ENCODE assay signal across 27 cellular contexts in the genomic region with DNA sequence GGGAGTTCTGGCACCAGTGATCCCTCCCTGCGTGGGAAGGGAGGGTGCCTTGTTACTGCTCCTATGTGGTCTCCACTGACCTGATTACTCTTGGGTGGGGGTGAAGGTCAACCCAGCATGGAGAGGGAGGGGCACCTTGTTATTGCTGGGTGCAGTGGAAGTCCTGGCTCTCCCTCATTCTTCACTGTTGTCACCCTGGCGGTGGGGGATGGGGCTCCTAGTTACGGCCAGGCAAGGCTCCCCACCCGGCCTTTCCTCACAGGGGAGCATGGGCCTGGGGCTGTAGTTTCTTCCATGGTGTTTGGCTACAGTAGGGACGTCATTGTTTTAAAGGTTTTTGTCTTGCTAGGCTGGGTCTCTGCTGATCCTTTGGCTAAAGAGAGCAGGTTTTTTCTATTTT. TPM values are rescaled to one million over a fixed set of nuclear protein-coding genes. Genes with fewer than 3 reads are reported as not detected.
"Had no signal": no experiment of that assay in that cellular context is flagged by ENCODE, and none has a peak within 500 bp of the region (broad histone marks: within the 10 kb centered on the region; RNA-seq: fewer than 3 reads in every experiment).

No MANE protein-coding gene starts in this region.

- ATAC-seq: activated CD4-positive, CD25-positive, alpha-beta regulatory T cell treated with anti-CD3 and anti-CD28 coated beads, Interleukin-2, amount 50 U/mL, for 24 hours; activated naive CD4-positive, alpha-beta T cell treated with anti-CD3 and anti-CD28 coated beads, Interleukin-2, amount 50 U/mL, for 72 hours; activated T-cell treated with anti-CD3 and anti-CD28 coated beads, Interleukin-2, amount 50 U/mL, for 4 hours; foreskin keratinocyte; right cardiac atrium; SK-N-SH treated with all-trans-retinoic acid at 6 μM for 48 hours had no signal

- H3K4me3 ChIP-seq: adrenal gland, hepatocyte, lung, tibial artery had no signal

- H3K4me1 ChIP-seq: adrenal gland, foreskin keratinocyte, tibial artery had no signal

- H3K36me3 ChIP-seq: adrenal gland, tibial artery had no signal

- H2AFZ ChIP-seq: hepatocyte had no signal

- H3K9me3 ChIP-seq: adrenal gland had no signal

- FAIRE-seq: astrocyte, bronchial epithelial cell, islet of Langerhans, urothelium cell line had no signal

- H3K4me3 Mint-ChIP-seq: activated T-cell treated with anti-CD3 and anti-CD28 coated beads, Interleukin-2, amount 50 U/mL, for 4 hours; mesothelial cell of epicardium; nephron had no signal

- H3K27me3 ChIP-seq: adrenal gland, hepatocyte had no signal

- H3K4me2 ChIP-seq: hepatocyte had no signal

- H3K36me3 Mint-ChIP-seq: activated naive CD4-positive, alpha-beta T cell treated with anti-CD3 and anti-CD28 coated beads, Interleukin-2, amount 50 U/mL, for 72 hours; mesothelial cell of epicardium had no signal

- DNase-seq: activated CD4-positive, alpha-beta T cell treated with anti-CD3 and anti-CD28 coated beads, Interleukin-2, amount 50 U/mL, for 1 hour; activated CD8-positive, alpha-beta memory T cell treated with anti-CD3 and anti-CD28 coated beads, Interleukin-2, amount 50 U/mL, for 4 hours; activated T-cell treated with anti-CD3 and anti-CD28 coated beads, Interleukin-2, amount 50 U/mL, for 4 hours; adrenal gland; cerebellar nuclear complex; foreskin keratinocyte; occipital lobe; stimulated activated naive CD4-positive, alpha-beta T cell; T-helper 1 cell; T-helper 9 cell; tibial artery had no signal

- H3K27ac Mint-ChIP-seq: activated naive CD4-positive, alpha-beta T cell treated with anti-CD3 and anti-CD28 coated beads, Interleukin-2, amount 50 U/mL, for 72 hours; mesothelial cell of epicardium; nephron; progenitor cell of endocrine pancreas had no signal

- H3K79me2 ChIP-seq: hepatocyte had no signal

- H3K27ac ChIP-seq: adrenal gland, foreskin keratinocyte, hepatocyte, tibial artery had no signal

RNA-seq across cellular contexts. Expression of gene PACSIN1, which starts 40.8 kb away (rescaled TPM):
- total RNA-seq: bronchial epithelial cell, dermis microvascular lymphatic vessel endothelial cell had no signal
- polyA plus RNA-seq: fibroblast of lung had no signal

RNA-seq across cellular contexts. Expression of gene SPDEF, which starts 49.4 kb away (rescaled TPM):
- total RNA-seq: dermis microvascular lymphatic vessel endothelial cell, epithelial cell of proximal tubule, foreskin keratinocyte, occipital lobe had no signal
